In the genomic region with DNA sequence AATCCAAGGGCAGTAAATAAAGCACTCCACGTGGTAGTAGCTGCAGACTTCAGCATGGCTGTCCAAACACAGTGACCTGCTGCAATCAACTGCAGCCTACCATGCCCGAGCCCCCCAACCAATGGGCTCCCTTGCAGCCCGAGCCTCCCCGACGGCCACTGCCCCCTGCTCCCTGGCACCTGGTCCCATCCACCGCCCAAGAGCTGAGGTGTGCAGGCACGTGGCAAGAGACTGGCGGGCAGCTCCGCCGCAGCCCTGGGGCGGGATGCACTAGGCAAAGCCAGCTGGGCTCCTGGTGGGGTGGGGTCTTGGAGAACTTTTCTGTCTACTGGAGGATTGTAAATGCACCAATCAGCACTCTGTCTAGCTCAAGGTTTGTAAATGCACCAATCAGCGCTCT, we compare ENCODE assay signal across 28 cellular contexts.
"Had no signal": no experiment of that assay in that cellular context is flagged by ENCODE, and none has a peak within 500 bp of the region (broad histone marks: within the 10 kb centered on the region; RNA-seq: fewer than 3 reads in every experiment).

No MANE protein-coding gene starts in this region.

- H3K9ac ChIP-seq: neural progenitor cell had no signal

- ATAC-seq: naive thymus-derived CD4-positive, alpha-beta T cell; natural killer cell; pancreas; psoas muscle; sciatic nerve; stimulated activated memory B cell treated with anti-CD40 and anti-IgM and Interleukin-4, amounts not matched to agents 10 μg/mL and 1 μg/mL and 100 μg/mL, for 72 hours; stimulated activated naive CD8-positive, alpha-beta T cell treated with anti-CD3 and anti-CD28 coated beads, Interleukin-15, amount 100 ng/mL, for 72 hours; stimulated activated naive CD8-positive, alpha-beta T cell treated with anti-CD3 and anti-CD28 coated beads, Interleukin-15, Interleukin-2, amounts not matched to agents 100 U/mL and 50 U/mL, for 24 hours had no signal

- FAIRE-seq: pancreas, urothelium cell line had no signal

- H3K27ac ChIP-seq: neural progenitor cell, pancreas, psoas muscle, skin epidermis, spleen, suprapubic skin, thoracic aorta, thyroid gland, tibial nerve, upper lobe of left lung, vagina had no signal

- H3K27me3 ChIP-seq: neural progenitor cell, pancreas, spleen, suprapubic skin, thyroid gland, tibial nerve, upper lobe of left lung, vagina had no signal

- H3K36me3 ChIP-seq: neural progenitor cell, pancreas, spleen, suprapubic skin, thoracic aorta, thyroid gland, tibial nerve, upper lobe of left lung, vagina had no signal

- H3K4me1 ChIP-seq: neural progenitor cell, pancreas, psoas muscle, spleen, thyroid gland, tibial nerve, vagina had no signal

- H2AFZ ChIP-seq: neural progenitor cell had no signal

- DNase-seq: naive thymus-derived CD4-positive, alpha-beta T cell; natural killer cell; occipital lobe; psoas muscle; spleen; stimulated activated CD4-positive, alpha-beta T cell treated with anti-CD3 and anti-CD28 coated beads, Interleukin-12 subunit alpha, Interleukin-12 subunit beta, amount 100 ng/mL, for 4 hours; stimulated activated CD4-positive, alpha-beta T cell treated with anti-CD3 and anti-CD28 coated beads, Interleukin-1b, Interleukin-23, amount 100 ng/mL, for 48 hours; stimulated activated CD4-positive, alpha-beta T cell treated with anti-CD3 and anti-CD28 coated beads, Interleukin-4, amount 100 ng/mL, for 1 hour; stimulated activated CD4-positive, alpha-beta T cell treated with anti-CD3 and anti-CD28 coated beads, Interleukin-4, amount 100 ng/mL, for 4 hours; stimulated activated CD8-positive, alpha-beta memory T cell treated with anti-CD3 and anti-CD28 coated beads, Interleukin-4, amount 100 ng/mL, for 48 hours; stimulated activated naive CD4-positive, alpha-beta T cell; stimulated activated naive CD8-positive, alpha-beta T cell treated with anti-CD3 and anti-CD28 coated beads, Interleukin-15, amount 100 ng/mL, for 72 hours; stimulated activated naive CD8-positive, alpha-beta T cell treated with anti-CD3 and anti-CD28 coated beads, Interleukin-15, Interleukin-2, amounts not matched to agents 100 U/mL and 50 U/mL, for 24 hours; substantia nigra; thyroid gland; trophoblast cell had no signal

- H3K4me3 ChIP-seq: neural progenitor cell, pancreas, psoas muscle, skin epidermis, smooth muscle cell, spleen, suprapubic skin, thoracic aorta, thyroid gland, tibial nerve, upper lobe of left lung, vagina had no signal

- H3K4me2 ChIP-seq: neural progenitor cell, smooth muscle cell had no signal

- H3K9me3 ChIP-seq: pancreas, psoas muscle, suprapubic skin, thoracic aorta, thyroid gland, tibial nerve, upper lobe of left lung, vagina had no signal
